Comparison of ENCODE assay signal across 2 cellular contexts in the genomic region with DNA sequence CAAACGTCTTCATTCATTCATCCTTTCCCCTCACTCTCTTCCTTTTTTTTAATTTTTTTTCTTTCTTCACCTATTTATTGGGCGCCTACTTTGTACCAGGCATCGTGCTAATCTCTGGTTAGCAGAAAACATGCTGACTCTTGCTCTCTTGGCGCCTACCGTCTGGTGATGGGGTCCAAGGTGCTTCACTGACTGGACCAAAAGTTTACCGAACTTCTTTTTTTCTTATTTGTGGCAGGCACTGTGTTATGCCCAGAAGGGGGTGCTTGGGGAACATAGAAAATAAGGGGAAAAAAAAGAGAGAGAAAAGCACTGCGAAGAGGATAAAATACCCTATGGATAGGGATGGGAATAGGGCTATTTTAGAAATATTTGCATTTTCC.
TF ChIP-seq lines count a peak whose summit lies in the region.

No MANE protein-coding gene starts in this region.

TF ChIP-seq in A549, 52 proteins besides CTCF, POLR2A, EP300 and RAD21:
- TF ChIP-seq RNF2 (IDR thresholded peaks at IDR 0.05; ENCODE audit: borderline replicate concordance, low read depth), result no peak
- no peak for TF ChIP-seq GATA3 (IDR thresholded peaks at IDR 0.05; ENCODE audit: borderline replicate concordance)
- no peak for TF ChIP-seq HDAC2 (IDR thresholded peaks at IDR 0.05)
- no peak for TF ChIP-seq ZSCAN20 (CRISPR knock-in tag; IDR thresholded peaks at IDR 0.05)

TF ChIP-seq in H1, 55 proteins besides CTCF, POLR2A, EP300 and RAD21:
- no peak for TF ChIP-seq SUZ12 (IDR thresholded peaks at IDR 0.05; ENCODE audit: low read length)
- no peak for TF ChIP-seq TEAD4 (IDR thresholded peaks at IDR 0.05; ENCODE audit: low read depth, low read length)
- no peak for TF ChIP-seq GTF2F1 (IDR thresholded peaks at IDR 0.05; ENCODE audit: borderline replicate concordance, low read depth, low read length)
- no peak for TF ChIP-seq USF2 (IDR thresholded peaks at IDR 0.05; ENCODE audit: low read length)
- no peak for TF ChIP-seq RXRA (IDR thresholded peaks at IDR 0.05; ENCODE audit: insufficient read depth, low read depth, low read length)
- TF ChIP-seq RBBP5 (IDR thresholded peaks at IDR 0.05; ENCODE audit: borderline replicate concordance, low read depth, low read length), result no peak
- no peak for TF ChIP-seq HDAC2 (IDR thresholded peaks at IDR 0.05; ENCODE audit: borderline replicate concordance in 1 of 2, low read depth in 2 of 2, low read length in 2 of 2)
- TF ChIP-seq POLR2AphosphoS5 (IDR thresholded peaks at IDR 0.05; ENCODE audit: low read depth, low read length), result no peak
- TF ChIP-seq JUN (IDR thresholded peaks at IDR 0.05; ENCODE audit: low read depth, low read length), result no peak
- TF ChIP-seq ZNF274 (IDR thresholded peaks at IDR 0.05; ENCODE audit: borderline replicate concordance, extremely low read depth, low read length), result no peak
- no peak for TF ChIP-seq CBX5 (IDR thresholded peaks at IDR 0.05; ENCODE audit: low read depth, low read length)
- no peak for TF ChIP-seq CBX8 (IDR thresholded peaks at IDR 0.05; ENCODE audit: borderline replicate concordance, low read depth, low read length)
- TF ChIP-seq EGR1 (IDR thresholded peaks at IDR 0.05; ENCODE audit: borderline replicate concordance, low read depth, low read length), result no peak
TF ChIP-seq in H1: peak in this region for 0.
